8 cellular contexts compared by ENCODE assay signal in genomic region chr1:246698466-246699094, GRCh38. TPM values are rescaled to one million over a fixed set of nuclear protein-coding genes. Genes with fewer than 3 reads are reported as not detected.
DNase-seq lines count a peak whose midpoint lies in the region; ATAC-seq and TF ChIP-seq lines count a peak whose summit lies in the region.

No MANE protein-coding gene starts in this region.

- DNase-seq in left ventricle myocardium superior (no peak), Right ventricle myocardium superior (no peak), astrocyte of the spinal cord (ENCODE audit: low read depth, low spot score) (no peak), upper lobe of right lung (no peak), aorta (no peak), iPS-NIHi7 (ENCODE audit: extremely low spot score) (no peak)

- H3K4me1 ChIP-seq in mucosa of stomach (ENCODE audit: control insufficient read depth, insufficient read depth, low read length) (peaks cover 28% of the 10 kb centered on the region), upper lobe of right lung (peaks cover 9% of the 10 kb centered on the region), aorta (ENCODE audit: control insufficient read depth in 1 of 2, insufficient read depth in 2 of 2, low read length in 2 of 2) (no peaks in the 10 kb centered on the region)

- intact Hi-C loops in left ventricle myocardium superior (cut with micrococcal nuclease), result loop anchor here (5.0 to 10.0 kb wide), 3 partner anchors 54 to 201 kb away; partner anchors contain the start of genes CNST and TFB2M
- intact Hi-C loops in Right ventricle myocardium superior (cut with DNase I), result loop anchor here (5.0 kb wide), 2 partner anchors 131 to 201 kb away; partner anchors contain the start of genes CNST and TFB2M
- intact Hi-C loops in upper lobe of right lung (cut with DNase I), result loop anchor here (10.0 kb wide), 1 partner anchor 194 kb away; the partner anchor contains the start of gene SMYD3
- intact Hi-C loops in aorta (cut with DNase I), result loop anchor here (2.0 to 10.0 kb wide), 3 partner anchors 134 to 196 kb away; partner anchors contain the start of genes CNST (in 2 of the 2), TFB2M (in 2 of the 2) and SMYD3 (in 1 of the 2)

- peak overlapping the region; percentile 63 for H3K27ac ChIP-seq in upper lobe of right lung
- H3K27ac ChIP-seq in aorta (ENCODE audit: low read depth in 1 of 2, low read length in 2 of 2), result no peak overlapping the region

- in situ Hi-C loops in astrocyte of the spinal cord (cut with HindIII; ENCODE audit: low sequenced_read_pairs), result no loop called here

- H3K36me3 ChIP-seq in mucosa of stomach (ENCODE audit: control insufficient read depth, insufficient read depth, low read length) (no peaks in the 10 kb centered on the region), upper lobe of right lung (no peaks in the 10 kb centered on the region), aorta (ENCODE audit: control insufficient read depth in 1 of 2, insufficient read depth in 2 of 2, low read length in 1 of 2) (no peaks in the 10 kb centered on the region)

- ATAC-seq in left ventricle myocardium superior, result peak; percentile 3
- ATAC-seq in Right ventricle myocardium superior (ENCODE audit: poor library complexity), result no peak
- no peak for ATAC-seq in upper lobe of right lung
- no peak for ATAC-seq in HG02678 (IDR thresholded peaks at IDR 0.05; ENCODE audit: unreplicated experiment)
- ATAC-seq in aorta (ENCODE audit: low FRiP score), result no peak

- H3K4me3 ChIP-seq in astrocyte of the spinal cord (ENCODE audit: low read depth, low read length) (peak overlapping the region; percentile 12), mucosa of stomach (ENCODE audit: low read length) (no peak overlapping the region), upper lobe of right lung (peak overlapping the region; percentile 49), aorta (ENCODE audit: low read length in 2 of 2) (no peak overlapping the region)

- WGBS in aorta, 2 donors, result 85% methylated on average over 8 of the region's 8 CpGs

- H3K27me3 ChIP-seq in mucosa of stomach (ENCODE audit: control insufficient read depth, insufficient read depth, low read length) (no peaks in the 10 kb centered on the region), upper lobe of right lung (no peaks in the 10 kb centered on the region), aorta (ENCODE audit: control insufficient read depth in 1 of 2, insufficient read depth in 2 of 2, low read length in 1 of 2) (no peaks in the 10 kb centered on the region)

- H3K9me3 ChIP-seq in mucosa of stomach (ENCODE audit: control insufficient read depth, low read length) (no peaks in the 10 kb centered on the region), upper lobe of right lung (no peaks in the 10 kb centered on the region), aorta (ENCODE audit: control insufficient read depth, low read length) (no peaks in the 10 kb centered on the region)

- TF ChIP-seq CTCF in astrocyte of the spinal cord (IDR thresholded peaks at IDR 0.05; ENCODE audit: low read depth, low read length) (no peak), upper lobe of right lung (IDR thresholded peaks at IDR 0.05) (no peak)

- H3K9ac ChIP-seq in mucosa of stomach (ENCODE audit: low read length), result peak overlapping the region; percentile 60

RNA-seq across cellular contexts. Expression of gene SCCPDH, which starts 25.6 kb away (rescaled TPM):
- 30.8 TPM for total RNA-seq in left ventricle myocardium superior
- total RNA-seq in Right ventricle myocardium superior, result 27.6 TPM
- total RNA-seq in upper lobe of right lung, result 23.4 TPM
- total RNA-seq in aorta, result 10 to 100 TPM; 19.4 to 24.8 TPM
- 10 to 100 TPM; 16.6 to 17.3 TPM for polyA plus RNA-seq in aorta

Comparison
In these comparisons a context has a peak if more than half of its experiments do, and no peak if none do; other contexts are left out.
1. H3K4me3 ChIP-seq: peak in astrocyte of the spinal cord (single experiment) and upper lobe of right lung (single experiment); none in mucosa of stomach (single experiment) and aorta (0 of 2).